ENCODE assay signal across 20 cellular contexts in genomic region chr15:92014461-92015030, GRCh38.
DNase-seq lines count a peak whose midpoint lies in the region; ATAC-seq and TF ChIP-seq lines count a peak whose summit lies in the region.
"Had no signal": no experiment of that assay in that cellular context is flagged by ENCODE, and none has a peak within 500 bp of the region (broad histone marks: within the 10 kb centered on the region; RNA-seq: fewer than 3 reads in every experiment).

No MANE protein-coding gene starts in this region.

- no peaks in the 10 kb centered on the region for H3K9me2 ChIP-seq in Karpas-422 (replicated peaks; ENCODE audit: insufficient read depth, low read length)

- H4K20me1 ChIP-seq in Karpas-422 (ENCODE audit: insufficient read depth, low read depth, low read length), result peaks cover 14% of the 10 kb centered on the region; the same call in 1 of the 2 replicates

- H3K27me3 Mint-ChIP-seq in activated naive CD8-positive, alpha-beta T cell treated with anti-CD3 and anti-CD28 coated beads, Interleukin-2, amount 50 U/mL, for 24 hours, result no peaks in the 10 kb centered on the region
- no peaks in the 10 kb centered on the region for H3K27me3 Mint-ChIP-seq in activated naive CD8-positive, alpha-beta T cell treated with anti-CD3 and anti-CD28 coated beads for 36 hours

- no peak overlapping the region for H3K4me3 ChIP-seq in Karpas-422 (ENCODE audit: low read length)
- H3K4me3 ChIP-seq in fibroblast of pulmonary artery (replicated peaks; ENCODE audit: low read depth, low read length), result no peak overlapping the region
- H3K4me3 ChIP-seq: Peyer's patch had no signal

- no peak for DNase-seq in activated naive CD8-positive, alpha-beta T cell treated with anti-CD3 and anti-CD28 coated beads, Interleukin-2, amount 50 U/mL, for 24 hours
- no peak for DNase-seq in activated naive CD8-positive, alpha-beta T cell treated with anti-CD3 and anti-CD28 coated beads for 36 hours
- DNase-seq in Karpas-422 (peak; percentile 68), fibroblast of pulmonary artery (ENCODE audit: low read depth) (peak; percentile 12), superior temporal gyrus (ENCODE audit: extremely low spot score) (peak; percentile 68), NK-92 (lab: John Stamatoyannopoulos, UW; ENCODE audit: unreplicated experiment) (no peak)
- no peak for DNase-seq in activated effector memory CD4-positive, alpha-beta T cell treated with anti-CD3 and anti-CD28 coated beads, Interleukin-2, amount 50 U/mL, for 16 hours
- DNase-seq: ACHN, H7, IMR-90, NCI-H1105, NCI-H187, NCI-H2107, NCI-H2227 treated with DMSO at 0.1 percent for 48 hours, NCI-H510A treated with DMSO at 0.1 percent for 48 hours, Peyer's patch had no signal

- H3K36me3 Mint-ChIP-seq in activated naive CD8-positive, alpha-beta T cell treated with anti-CD3 and anti-CD28 coated beads, Interleukin-2, amount 50 U/mL, for 24 hours (ENCODE audit: low read depth), result no peaks in the 10 kb centered on the region
- no peaks in the 10 kb centered on the region for H3K36me3 Mint-ChIP-seq in activated naive CD8-positive, alpha-beta T cell treated with anti-CD3 and anti-CD28 coated beads for 36 hours

- H3K9me3 ChIP-seq in Karpas-422 (ENCODE audit: low read length), result no peaks in the 10 kb centered on the region
- H3K9me3 ChIP-seq: Peyer's patch had no signal

- no peaks in the 10 kb centered on the region for H3K36me3 ChIP-seq in Karpas-422 (ENCODE audit: insufficient read depth, low read length)
- H3K36me3 ChIP-seq: Peyer's patch had no signal

- peak overlapping the region; percentile 48 for H3K4me2 ChIP-seq in Karpas-422 (ENCODE audit: low read depth, low read length, poor library complexity, severe bottlenecking)

- peak overlapping the region; percentile 11 for H3K27ac Mint-ChIP-seq in activated naive CD8-positive, alpha-beta T cell treated with anti-CD3 and anti-CD28 coated beads, Interleukin-2, amount 50 U/mL, for 24 hours
- no peak overlapping the region for H3K27ac Mint-ChIP-seq in activated naive CD8-positive, alpha-beta T cell treated with anti-CD3 and anti-CD28 coated beads for 36 hours

- no peaks in the 10 kb centered on the region for H3K9me3 Mint-ChIP-seq in activated naive CD8-positive, alpha-beta T cell treated with anti-CD3 and anti-CD28 coated beads, Interleukin-2, amount 50 U/mL, for 24 hours
- H3K9me3 Mint-ChIP-seq in activated naive CD8-positive, alpha-beta T cell treated with anti-CD3 and anti-CD28 coated beads for 36 hours, result no peaks in the 10 kb centered on the region

- H3K4me1 ChIP-seq in Karpas-422 (ENCODE audit: low read length), result peaks cover 58% of the 10 kb centered on the region
- H3K4me1 ChIP-seq: Peyer's patch had no signal

- peaks cover 98% of the 10 kb centered on the region for H3K79me2 ChIP-seq in Karpas-422 (ENCODE audit: low read length)

- no peak for TF ChIP-seq CTCF in fibroblast of pulmonary artery (IDR thresholded peaks at IDR 0.05; ENCODE audit: low read length, missing control alignments)

- no peaks in the 10 kb centered on the region for H3K27me3 ChIP-seq in Karpas-422 (ENCODE audit: low read length)
- H3K27me3 ChIP-seq: Peyer's patch had no signal

- peak overlapping the region; percentile 54 for H3K27ac ChIP-seq in Karpas-422 (ENCODE audit: low read length)
- H3K27ac ChIP-seq: C4-2B, HL-60, Peyer's patch had no signal

- no peak overlapping the region for H3K9ac ChIP-seq in Karpas-422 (ENCODE audit: low read length)

- no peak overlapping the region for H3K4me3 Mint-ChIP-seq in activated naive CD8-positive, alpha-beta T cell treated with anti-CD3 and anti-CD28 coated beads, Interleukin-2, amount 50 U/mL, for 24 hours
- H3K4me3 Mint-ChIP-seq in activated naive CD8-positive, alpha-beta T cell treated with anti-CD3 and anti-CD28 coated beads for 36 hours, result no peak overlapping the region

- ATAC-seq in activated naive CD8-positive, alpha-beta T cell treated with anti-CD3 and anti-CD28 coated beads, Interleukin-2, amount 50 U/mL, for 24 hours, result no peak
- ATAC-seq in HG03159 (IDR thresholded peaks at IDR 0.05; ENCODE audit: unreplicated experiment), result no peak
- ATAC-seq: Right ventricle myocardium inferior had no signal

- no peak overlapping the region for H2AFZ ChIP-seq in Karpas-422 (ENCODE audit: low read length)

- peaks cover 34% of the 10 kb centered on the region for H3K4me1 Mint-ChIP-seq in activated naive CD8-positive, alpha-beta T cell treated with anti-CD3 and anti-CD28 coated beads, Interleukin-2, amount 50 U/mL, for 24 hours
- H3K4me1 Mint-ChIP-seq in activated naive CD8-positive, alpha-beta T cell treated with anti-CD3 and anti-CD28 coated beads for 36 hours, result peaks cover 17% of the 10 kb centered on the region

Comparison
In these comparisons a context has a peak if more than half of its experiments do, and no peak if none do; other contexts are left out.
1. DNase-seq: peak in Karpas-422 (single experiment), fibroblast of pulmonary artery (single experiment) and superior temporal gyrus (single experiment); none in activated naive CD8-positive, alpha-beta T cell treated with anti-CD3 and anti-CD28 coated beads, Interleukin-2, amount 50 U/mL, for 24 hours (single experiment), activated naive CD8-positive, alpha-beta T cell treated with anti-CD3 and anti-CD28 coated beads for 36 hours (single experiment), NK-92 (single experiment) and activated effector memory CD4-positive, alpha-beta T cell treated with anti-CD3 and anti-CD28 coated beads, Interleukin-2, amount 50 U/mL, for 16 hours (single experiment).